In genomic region chr6:22891930-22892329, GRCh38 we compare ENCODE assay signal across 21 cellular contexts.
DNase-seq lines count a peak whose midpoint lies in the region; ATAC-seq, FAIRE-seq and TF ChIP-seq lines count a peak whose summit lies in the region.
"Had no signal": no experiment of that assay in that cellular context is flagged by ENCODE, and none has a peak within 500 bp of the region (broad histone marks: within the 10 kb centered on the region; RNA-seq: fewer than 3 reads in every experiment).

No MANE protein-coding gene starts in this region.

- POLR2A ChIA-PET in HepG2 (lab: Yijun Ruan, JAX), result no interaction called here

- no peaks in the 10 kb centered on the region for H3K27me3 ChIP-seq in HepG2 (ENCODE audit: control insufficient read depth in 1 of 2, insufficient read depth in 2 of 2, low read length in 2 of 2)
- H3K27me3 ChIP-seq in right lobe of liver, result no peaks in the 10 kb centered on the region
- H3K27me3 ChIP-seq in sigmoid colon, result no peaks in the 10 kb centered on the region
- H3K27me3 ChIP-seq in adrenal gland, result no peaks in the 10 kb centered on the region
- H3K27me3 ChIP-seq: pancreas, testis had no signal

- CTCF ChIA-PET in HepG2 (lab: Yijun Ruan, JAX; ENCODE audit: low intra/inter-chr PET ratio, low total read pairs), result no interaction called here

- BruUV-seq in HepG2 (replicated peaks; lab: Mats Ljungman, UMichigan), result no TSS peak

- no peak overlapping the region for H3K9ac ChIP-seq in HepG2 (ENCODE audit: insufficient read depth, low read depth, low read length)

- WGBS in HepG2 (ENCODE audit: low lambda C conversion rate), result 1% methylated on average over 4 of the region's 4 CpGs
- WGBS in right lobe of liver (ENCODE audit: insufficient coverage, low coverage, low lambda C conversion rate, missing lambda C conversion rate), result 74% methylated on average over 4 of the region's 4 CpGs
- WGBS in sigmoid colon, 2 donors, result 86 to 92% methylated on average over 4 of the region's 4 CpGs
- WGBS in adrenal gland, 4 donors, result 85 to 90% (median 87%) methylated on average over 4 of the region's 4 CpGs

- DNase-seq in HepG2 (ENCODE audit: low spot score) (no peak), right lobe of liver (no peak), epithelial cell of prostate (ENCODE audit: low read depth, low spot score) (no peak), sigmoid colon (no peak), adrenal gland (no peak), NCI-H2171 treated with DMSO at 0.1 percent for 48 hours (lab: John Stamatoyannopoulos, UW) (no peak)
- no peak for DNase-seq in effector CD4-positive, alpha-beta T cell
- DNase-seq: activated CD4-positive, alpha-beta T cell treated with anti-CD3 and anti-CD28 coated beads for 48 hours; activated CD8-positive, alpha-beta memory T cell treated with anti-CD3 and anti-CD28 coated beads, Interleukin-2, amount 50 U/mL, for 48 hours; activated effector memory CD4-positive, alpha-beta T cell treated with anti-CD3 and anti-CD28 coated beads, Interleukin-2, amount 50 U/mL, for 16 hours; Kasumi-1; naive B cell; NCI-H1105; NCI-H2171; NCI-H748 treated with DMSO at 0.1 percent for 48 hours; pancreas; testis had no signal

- TF ChIP-seq POLR2A in HepG2 (IDR thresholded peaks at IDR 0.05; ENCODE audit: insufficient read depth in 1 of 2, low read depth in 2 of 2, low read length in 2 of 2) (no peak), right lobe of liver (IDR thresholded peaks at IDR 0.05) (no peak), sigmoid colon (IDR thresholded peaks at IDR 0.05) (no peak), adrenal gland (IDR thresholded peaks at IDR 0.05) (no peak)

- H3K4me3 ChIP-seq in HepG2 (replicated peaks in 1 of 3; ENCODE audit: insufficient read depth in 1 of 3, low read depth in 2 of 3, low read length in 3 of 3) (no peak overlapping the region), right lobe of liver (no peak overlapping the region), sigmoid colon (no peak overlapping the region), adrenal gland (no peak overlapping the region)
- H3K4me3 ChIP-seq: pancreas, testis had no signal

- no peak overlapping the region for H2AFZ ChIP-seq in HepG2 (ENCODE audit: low read length)

- ATAC-seq in HepG2 (no peak), right lobe of liver (no peak)
- no peak for ATAC-seq in activated CD4-positive, CD25-positive, alpha-beta regulatory T cell treated with anti-CD3 and anti-CD28 coated beads, Interleukin-2, amount 50 U/mL, for 24 hours
- ATAC-seq: Panc1 had no signal

- H3K27ac ChIP-seq in HepG2 (ENCODE audit: extremely low read length, insufficient read depth, low read length) (no peak overlapping the region), right lobe of liver (no peak overlapping the region), epithelial cell of prostate (peak overlapping the region; percentile 88), sigmoid colon (peak overlapping the region in 3 of 4 donors; percentile 59 to 77 (median 69)), adrenal gland (no peak overlapping the region)
- H3K27ac ChIP-seq: testis had no signal

- TF ChIP-seq CTCF in HepG2 (CRISPR knock-in tag; IDR thresholded peaks at IDR 0.05) (no peak), right lobe of liver (IDR thresholded peaks at IDR 0.05) (no peak), sigmoid colon (IDR thresholded peaks at IDR 0.05) (no peak), adrenal gland (IDR thresholded peaks at IDR 0.05) (no peak)

- peaks cover 87% of the 10 kb centered on the region for H3K9me3 ChIP-seq in HepG2 (ENCODE audit: low read length)
- H3K9me3 ChIP-seq in right lobe of liver, result no peaks in the 10 kb centered on the region
- no peaks in the 10 kb centered on the region for H3K9me3 ChIP-seq in sigmoid colon
- H3K9me3 ChIP-seq in adrenal gland (replicated peaks in 1 of 3), result no peaks in the 10 kb centered on the region
- H3K9me3 ChIP-seq: pancreas, testis had no signal

- H3K4me1 ChIP-seq in HepG2 (ENCODE audit: insufficient read depth, low read length) (no peaks in the 10 kb centered on the region), right lobe of liver (no peaks in the 10 kb centered on the region), sigmoid colon (peaks cover 0 to 14% (median 4%) of the 10 kb centered on the region in 4 donors), adrenal gland (replicated peaks in 1 of 2) (no peaks in the 10 kb centered on the region)
- H3K4me1 ChIP-seq: pancreas, testis had no signal

- H3K4me2 ChIP-seq in HepG2 (ENCODE audit: low read depth, low read length), result no peak overlapping the region

- intact Hi-C loops in HepG2 (cut with micrococcal nuclease; ENCODE audit: unreplicated experiment) (loop anchor here (5.0 kb wide), 1 partner anchor 740 kb away; no protein-coding TSS in a partner anchor), right lobe of liver (cut with DNase I) (loop anchor here in 1 of 2 donors (10.0 kb wide), 1 partner anchor 567 kb away; no protein-coding TSS in a partner anchor), sigmoid colon (cut with DNase I) (no loop called here), adrenal gland (cut with DNase I) (no loop called here)

- no peak for TF ChIP-seq EP300 in HepG2 (IDR thresholded peaks at IDR 0.05; ENCODE audit: low read depth in 2 of 2, low read length in 2 of 2)
- no peak for TF ChIP-seq EP300 in HepG2 (CRISPR knock-in tag; IDR thresholded peaks at IDR 0.05; ENCODE audit: borderline replicate concordance)
- TF ChIP-seq EP300 in sigmoid colon (IDR thresholded peaks at IDR 0.05), result no peak

- in situ Hi-C loops in HepG2 (cut with HindIII; ENCODE audit: extremely low pct_ligation_motif_present, low pct_unique_long_range_greater_than_20kb), result no loop called here

- FAIRE-seq in HepG2 (lab: Jason Lieb, UNC), result no peak
- FAIRE-seq: endometrium, GM12892, pancreas had no signal

- H4K20me1 ChIP-seq in HepG2 (ENCODE audit: insufficient read depth, low read length), result no peaks in the 10 kb centered on the region

- TF ChIP-seq RAD21 in HepG2 (CRISPR knock-in tag; IDR thresholded peaks at IDR 0.05), result no peak

- H3K36me3 ChIP-seq in HepG2 (replicated peaks in 1 of 2; ENCODE audit: control insufficient read depth in 1 of 2, insufficient read depth in 2 of 2, low read length in 2 of 2) (no peaks in the 10 kb centered on the region), right lobe of liver (no peaks in the 10 kb centered on the region), sigmoid colon (no peaks in the 10 kb centered on the region), adrenal gland (replicated peaks in 1 of 2) (no peaks in the 10 kb centered on the region)
- H3K36me3 ChIP-seq: pancreas had no signal

- H3K79me2 ChIP-seq in HepG2 (ENCODE audit: insufficient read depth, low read length), result no peaks in the 10 kb centered on the region

TF ChIP-seq in HepG2, 621 proteins besides CTCF, POLR2A, EP300 and RAD21:
- TF ChIP-seq, protein P1, sequence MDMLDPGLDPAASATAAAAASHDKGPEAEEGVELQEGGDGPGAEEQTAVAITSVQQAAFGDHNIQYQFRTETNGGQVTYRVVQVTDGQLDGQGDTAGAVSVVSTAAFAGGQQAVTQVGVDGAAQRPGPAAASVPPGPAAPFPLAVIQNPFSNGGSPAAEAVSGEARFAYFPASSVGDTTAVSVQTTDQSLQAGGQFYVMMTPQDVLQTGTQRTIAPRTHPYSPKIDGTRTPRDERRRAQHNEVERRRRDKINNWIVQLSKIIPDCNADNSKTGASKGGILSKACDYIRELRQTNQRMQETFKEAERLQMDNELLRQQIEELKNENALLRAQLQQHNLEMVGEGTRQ (IDR thresholded peaks at IDR 0.05; ENCODE audit: low read depth, low read length), result peak; percentile 34; the same call in 1 of the 2 replicates
- TF ChIP-seq, protein P1 (CRISPR knock-in tag; IDR thresholded peaks at IDR 0.05; ENCODE audit: borderline replicate concordance), result no peak
- TF ChIP-seq RAD51 (IDR thresholded peaks at IDR 0.05; ENCODE audit: borderline replicate concordance) (peak; percentile 66; the same call in 1 of the 2 replicates), ZNF878 (CRISPR knock-in tag; IDR thresholded peaks at IDR 0.05) (no peak)

Comparison
In these comparisons a context has a peak if more than half of its experiments do, and no peak if none do; other contexts are left out.
1. H3K27ac ChIP-seq: peak in epithelial cell of prostate (single experiment) and sigmoid colon (3 of 4); none in HepG2 (single experiment), right lobe of liver (0 of 3) and adrenal gland (0 of 5).